8 cellular contexts compared by ENCODE assay signal in genomic region chr17:73710095-73710592, GRCh38.
DNase-seq lines count a peak whose midpoint lies in the region; ATAC-seq and TF ChIP-seq lines count a peak whose summit lies in the region.

No MANE protein-coding gene starts in this region.

- no peaks in the 10 kb centered on the region for H3K36me3 Mint-ChIP-seq in nephron (ENCODE audit: low read depth)

- peak; percentile 79 to 88 (median 80) for TF ChIP-seq CTCF in nephron (IDR thresholded peaks at IDR 0.05; ENCODE audit: unreplicated experiment in 3 of 3)

- no peak for ATAC-seq in HG03095 (IDR thresholded peaks at IDR 0.05; ENCODE audit: unreplicated experiment)

- DNase-seq in AG08395 (ENCODE audit: low spot score) (peak; percentile 60), GM19240 (ENCODE audit: insufficient read length, low spot score) (peak; percentile 56), NCI-H82 (lab: John Stamatoyannopoulos, UW) (peak; percentile 90), erythroblast (lab: John Stamatoyannopoulos, UW) (peak; percentile 51 to 82), substantia nigra (lab: John Stamatoyannopoulos, UW) (peak in 43 of 49 donors; percentile 1 to 73 (median 36))
- DNase-seq in activated CD8-positive, alpha-beta memory T cell treated with anti-CD3 and anti-CD28 coated beads, Interleukin-2, amount 50 U/mL, for 4 hours, result peak; percentile 62

- no peaks in the 10 kb centered on the region for H3K4me1 Mint-ChIP-seq in nephron

- H3K27ac Mint-ChIP-seq in nephron, result no peak overlapping the region

- H3K4me3 Mint-ChIP-seq in nephron, result no peak overlapping the region

- H3K27me3 Mint-ChIP-seq in nephron (ENCODE audit: low read depth), result peaks cover 75% of the 10 kb centered on the region

- no peak for TF ChIP-seq POLR2A in erythroblast (IDR thresholded peaks at IDR 0.05; ENCODE audit: low read length)

- no peak overlapping the region for H3K27ac ChIP-seq in substantia nigra (ENCODE audit: low read depth, low read length, poor library complexity, severe bottlenecking)

- peaks cover 7% of the 10 kb centered on the region for H3K9me3 Mint-ChIP-seq in nephron

Comparison
In these comparisons a context has a peak if more than half of its experiments do, and no peak if none do; other contexts are left out.
1. DNase-seq: peak in every context shown above with its lines; median percentile 90 in NCI-H82; 66 in erythroblast; 62 in activated CD8-positive, alpha-beta memory T cell treated with anti-CD3 and anti-CD28 coated beads, Interleukin-2, amount 50 U/mL, for 4 hours; 60 in AG08395; 56 in GM19240; 36 in substantia nigra.